Comparison of ENCODE assay signal across 8 cellular contexts in genomic region chr19:2253106-2254051, GRCh38. TPM values are rescaled to one million over a fixed set of nuclear protein-coding genes. Genes with fewer than 3 reads are reported as not detected.
A peak's percentile ranks its signal among the peaks of the same experiment; 100 is the strongest.
DNase-seq lines count a peak whose midpoint lies in the region; ATAC-seq lines count a peak whose summit lies in the region.

No MANE protein-coding gene starts in this region.

- H3K9ac ChIP-seq in skeletal muscle tissue (ENCODE audit: low read depth in 1 of 3, low read length in 3 of 3): peak overlapping the region; percentile 51 to 99 (median 75)

- peak overlapping the region; percentile 61 to 86 (median 78) for H3K4me3 ChIP-seq in skeletal muscle tissue (ENCODE audit: low read length in 3 of 3)

- peaks cover 0 to 16% of the 10 kb centered on the region in 2 donors for H3K27me3 Mint-ChIP-seq in T-cell

- peaks cover 3 to 21% (median 3%) of the 10 kb centered on the region in 3 donors for H3K27me3 ChIP-seq in skeletal muscle tissue (ENCODE audit: control insufficient read depth in 3 of 3, insufficient read depth in 3 of 3, low read length in 3 of 3)

- peaks cover 18 to 38% (median 21%) of the 10 kb centered on the region in 3 donors for H3K4me1 Mint-ChIP-seq in T-cell

- H3K36me3 ChIP-seq in skeletal muscle tissue (ENCODE audit: control insufficient read depth in 3 of 3, insufficient read depth in 3 of 3, low read length in 3 of 3): peaks cover 6 to 20% (median 8%) of the 10 kb centered on the region in 3 donors

- no peaks in the 10 kb centered on the region for H3K36me3 Mint-ChIP-seq in T-cell

- H3K27ac ChIP-seq in skeletal muscle tissue (ENCODE audit: low read depth, low read length) (peak overlapping the region; percentile 100), substantia nigra (ENCODE audit: low read depth, low read length, poor library complexity, severe bottlenecking) (no peak overlapping the region)

- ATAC-seq in T-cell (replicated peaks in 1 of 4) (peak; percentile 56 to 66 (median 59)), HG02884 (IDR thresholded peaks at IDR 0.05; ENCODE audit: unreplicated experiment) (no peak), HG03460 (IDR thresholded peaks at IDR 0.05; ENCODE audit: unreplicated experiment) (no peak), GM18909 (IDR thresholded peaks at IDR 0.05; ENCODE audit: poor library complexity, unreplicated experiment) (no peak)

- peak overlapping the region; percentile 71 to 81 (median 73) for H3K4me3 Mint-ChIP-seq in T-cell

- peak; percentile 75 for DNase-seq in GM19238 (ENCODE audit: insufficient read length, low spot score)
- peak in 26 of 34 experiments; percentile 25 to 69 (median 50) for DNase-seq in T-cell
- peak; percentile 74 for DNase-seq in ecto neural progenitor cell (ENCODE audit: low spot score)
- DNase-seq in substantia nigra (lab: John Stamatoyannopoulos, UW): no peak

- no peaks in the 10 kb centered on the region for H3K9me3 ChIP-seq in skeletal muscle tissue (ENCODE audit: control insufficient read depth in 3 of 3, low read length in 3 of 3)

- peaks cover 21 to 65% (median 41%) of the 10 kb centered on the region in 3 donors for H3K4me1 ChIP-seq in skeletal muscle tissue (ENCODE audit: control insufficient read depth in 3 of 3, insufficient read depth in 3 of 3, low read length in 3 of 3)

- CTCF ChIA-PET in T-cell (lab: Charles Lee): no interaction called here

- peak overlapping the region in 1 of 2 donors; percentile 68 for H3K27ac Mint-ChIP-seq in T-cell

- no peaks in the 10 kb centered on the region for H3K9me3 Mint-ChIP-seq in T-cell

- POLR2A ChIA-PET in T-cell (lab: Charles Lee): no interaction called here

RNA-seq across cellular contexts. Expression of gene JSRP1, which starts 2.8 kb away (rescaled TPM):
- total RNA-seq in T-cell (1 to 10 TPM in 2 of 5 donors, under 1 TPM in 2, not detected in 1; 0.42 to 1.5 (median 1.0) TPM), skeletal muscle tissue (79.3 TPM)

RNA-seq across cellular contexts. Expression of gene AMH, which starts 4.3 kb away (rescaled TPM):
- total RNA-seq in T-cell (10 to 100 TPM in 2 of 5 donors, 1 to 10 TPM in 3; 2.1 to 13.5 (median 5.3) TPM), skeletal muscle tissue (0.52 TPM)

RNA-seq across cellular contexts. Expression of gene SF3A2, which starts 16.8 kb away (rescaled TPM):
- total RNA-seq in T-cell: 100 to 1,000 TPM; 130 to 172 (median 161) TPM
- 37.6 TPM for total RNA-seq in skeletal muscle tissue

RNA-seq across cellular contexts. Expression of gene PLEKHJ1, which starts 17.2 kb away (rescaled TPM):
- total RNA-seq in T-cell (10 to 100 TPM; 38.3 to 87.0 (median 80.4) TPM), skeletal muscle tissue (63.2 TPM)

RNA-seq across cellular contexts. Expression of gene PEAK3, which starts 28.6 kb away (rescaled TPM):
- under 1 TPM in 3 of 5 donors, not detected in 2; 0.22 to 0.49 (median 0.30) TPM for total RNA-seq in T-cell
- not detected for total RNA-seq in skeletal muscle tissue

Comparison
In these comparisons a context has a peak if more than half of its experiments do, and no peak if none do; other contexts are left out.
1. DNase-seq: peak in GM19238 (single experiment), T-cell (26 of 34) and ecto neural progenitor cell (single experiment); none in substantia nigra (0 of 49).
2. ATAC-seq: peak in T-cell (4 of 4); none in HG02884 (single experiment), HG03460 (single experiment) and GM18909 (single experiment).
3. RNA of gene JSRP1, which starts 2.8 kb away (total RNA-seq): 79.3 TPM in skeletal muscle tissue (single experiment); 0.42 to 1.5 TPM in T-cell; every median in the first group is over 10 times any median in the second.